Comparison of ENCODE assay signal across 8 cellular contexts in genomic region chr1:225882008-225882698, GRCh38. TPM values are rescaled to one million over a fixed set of nuclear protein-coding genes. Genes with fewer than 3 reads are reported as not detected.
DNase-seq lines count a peak whose midpoint lies in the region; ATAC-seq lines count a peak whose summit lies in the region.

TSS of gene TMEM63A (minus strand) at chr1:225882380. CDS start at chr1:225877580, 4,800 bp downstream.

- peak within 1 kb of the TSS; percentile 88 for H3K9ac ChIP-seq in HUES64 (ENCODE audit: low read depth, low read length)

- H3K9me3 ChIP-seq in HUES64 (ENCODE audit: insufficient read depth, low read depth, low read length) (no peaks in the 10 kb centered on the region), T-helper 17 cell (ENCODE audit: control insufficient read depth, low read length, poor library complexity, severe bottlenecking) (no peaks in the 10 kb centered on the region), right cardiac atrium (ENCODE audit: control insufficient read depth, low read length) (no peaks in the 10 kb centered on the region)

- H3K27ac Mint-ChIP-seq in T-helper 17 cell, result peak within 1 kb of the TSS; percentile 87

- intact Hi-C loops in right cardiac atrium (cut with DNase I), result no loop called here

- ATAC-seq in GM21447 (IDR thresholded peaks at IDR 0.05; ENCODE audit: unreplicated experiment) (peak; percentile 65), T-helper 17 cell (peak; percentile 80), right cardiac atrium (peak; percentile 92 to 94)

- H3K27ac ChIP-seq in HUES64 (ENCODE audit: low read depth, low read length) (peak within 1 kb of the TSS; percentile 76), angular gyrus (ENCODE audit: low read depth, low read length) (peak within 1 kb of the TSS; percentile 97), right cardiac atrium (ENCODE audit: low read length) (peak within 1 kb of the TSS; percentile 67)

- H3K4me3 Mint-ChIP-seq in T-helper 17 cell, result peak within 1 kb of the TSS; percentile 96

- H3K36me3 ChIP-seq in HUES64 (ENCODE audit: insufficient read depth, low read length), result peaks cover 8% of the 10 kb centered on the region

- H3K27me3 ChIP-seq in HUES64 (ENCODE audit: insufficient read depth, low read length), result peaks cover 40% of the 10 kb centered on the region
- H3K27me3 ChIP-seq in right cardiac atrium (ENCODE audit: control insufficient read depth, insufficient read depth), result no peaks in the 10 kb centered on the region

- WGBS in HUES64, result under 1% methylated on average over 63 of the region's 63 CpGs
- under 1% methylated on average over 63 of the region's 63 CpGs for WGBS in right cardiac atrium

- peak within 1 kb of the TSS; percentile 90 for H3K4me3 ChIP-seq in HUES64 (ENCODE audit: low read length)
- H3K4me3 ChIP-seq in right cardiac atrium (ENCODE audit: low read length), result peak within 1 kb of the TSS; percentile 53

- H3K4me1 Mint-ChIP-seq in T-helper 17 cell, result peaks cover 36% of the 10 kb centered on the region

- peaks cover 4% of the 10 kb centered on the region for H3K36me3 Mint-ChIP-seq in T-helper 17 cell (ENCODE audit: low read depth)

- DNase-seq in EH (ENCODE audit: low read depth) (peak; percentile 88), T-helper 17 cell (peak; percentile 86 to 87 (median 86)), right cardiac atrium (peak; percentile 95 to 98 (median 98)), renal cortical epithelial cell (ENCODE audit: low read depth) (peak; percentile 55), NCI-H1092 treated with DMSO at 0.1 percent for 48 hours (lab: John Stamatoyannopoulos, UW) (no peak)

- H3K4me1 ChIP-seq in HUES64 (ENCODE audit: insufficient read depth, low read length), result peaks cover 16% of the 10 kb centered on the region
- H3K4me1 ChIP-seq in right cardiac atrium (ENCODE audit: control insufficient read depth, insufficient read depth, low read length), result peaks cover 28% of the 10 kb centered on the region

- H3K27me3 Mint-ChIP-seq in T-helper 17 cell, result no peaks in the 10 kb centered on the region

RNA-seq across cellular contexts. Expression of gene TMEM63A, which starts in this region (rescaled TPM):
- 22.8 TPM for polyA plus RNA-seq in HUES64 (2013, experiment 1 of 2)
- polyA plus RNA-seq in HUES64 (2013, experiment 2 of 2), result 19.8 TPM
- total RNA-seq in T-helper 17 cell, result 100 to 1,000 TPM; 269 to 280 TPM
- total RNA-seq in right cardiac atrium, result 10 to 100 TPM; 32.6 to 44.4 (median 37.9) TPM
- 29.3 TPM for polyA plus RNA-seq in right cardiac atrium
- 6.9 and 41.0 TPM in 2 replicates for total RNA-seq in renal cortical epithelial cell
